In genomic region chr19:56403261-56403660, GRCh38 we compare ENCODE assay signal across 8 cellular contexts. TPM values are rescaled to one million over a fixed set of nuclear protein-coding genes. Genes with fewer than 3 reads are reported as not detected.
DNase-seq lines count a peak whose midpoint lies in the region; ATAC-seq and TF ChIP-seq lines count a peak whose summit lies in the region.

No MANE protein-coding gene starts in this region.

- no peaks in the 10 kb centered on the region for H3K27me3 Mint-ChIP-seq in Calu3 (ENCODE audit: unreplicated experiment)

- H3K36me3 Mint-ChIP-seq in Calu3 (ENCODE audit: insufficient read depth, unreplicated experiment): peaks cover 16% of the 10 kb centered on the region

- ATAC-seq in HG03469 (IDR thresholded peaks at IDR 0.05; ENCODE audit: unreplicated experiment): peak; percentile 4
- ATAC-seq in upper lobe of right lung: no peak
- no peak for ATAC-seq in HG02840 (IDR thresholded peaks at IDR 0.05; ENCODE audit: low FRiP score, unreplicated experiment)

- H3K4me3 ChIP-seq in astrocyte of the cerebellum (ENCODE audit: low read depth, low read length) (peak overlapping the region; percentile 84), upper lobe of right lung (peak overlapping the region; percentile 76)

- H3K4me1 ChIP-seq in upper lobe of right lung: peaks cover 7% of the 10 kb centered on the region

- no peak for TF ChIP-seq CTCF in Calu3 (IDR thresholded peaks at IDR 0.05; ENCODE audit: unreplicated experiment)
- TF ChIP-seq CTCF in astrocyte of the cerebellum (IDR thresholded peaks at IDR 0.05; ENCODE audit: low read depth, low read length, missing control alignments): no peak
- TF ChIP-seq CTCF in upper lobe of right lung (IDR thresholded peaks at IDR 0.05): no peak

- intact Hi-C loops in Calu3 (cut with micrococcal nuclease; ENCODE audit: unreplicated experiment): no loop called here
- intact Hi-C loops in upper lobe of right lung (cut with DNase I): no loop called here

- peak overlapping the region; percentile 78 for H3K4me3 Mint-ChIP-seq in Calu3 (ENCODE audit: low read depth, unreplicated experiment)

- peaks cover 15% of the 10 kb centered on the region for H3K4me1 Mint-ChIP-seq in Calu3 (ENCODE audit: low read depth, unreplicated experiment)

- CTCF ChIA-PET in Calu3 (lab: Charles Lee): interaction anchor here (0.6 kb wide), 1 partner anchor 89 kb away, joined by 5 read pairs; the partner anchor contains the start of gene ZSCAN5A

- H3K9me3 Mint-ChIP-seq in Calu3 (ENCODE audit: low read depth, unreplicated experiment): peaks cover 43% of the 10 kb centered on the region

- H3K36me3 ChIP-seq in upper lobe of right lung: peaks cover 10% of the 10 kb centered on the region

- H3K9me3 ChIP-seq in upper lobe of right lung: peaks cover 8% of the 10 kb centered on the region

- DNase-seq in Calu3 (no peak), astrocyte of the cerebellum (ENCODE audit: low read depth) (no peak), medulla oblongata (ENCODE audit: extremely low spot score) (peak; percentile 16), upper lobe of right lung (no peak), NCI-H1930 (lab: John Stamatoyannopoulos, UW) (no peak), NCI-H2107 (lab: John Stamatoyannopoulos, UW) (no peak)

- BruUV-seq in Calu3 (replicated peaks; lab: Mats Ljungman, UMichigan): TSS peak; percentile 32

- peak overlapping the region; percentile 42 for H3K27ac Mint-ChIP-seq in Calu3 (ENCODE audit: unreplicated experiment)

- H3K27ac ChIP-seq in upper lobe of right lung: peak overlapping the region; percentile 96

- H3K27me3 ChIP-seq in upper lobe of right lung: no peaks in the 10 kb centered on the region

- in situ Hi-C loops in astrocyte of the cerebellum (cut with HindIII; ENCODE audit: low sequenced_read_pairs): no loop called here

RNA-seq across cellular contexts. Expression of gene ZNF583, which starts 0.9 kb away (rescaled TPM):
- total RNA-seq in Calu3 (2022) (2.3 and 3.8 TPM in 2 replicates), upper lobe of right lung (9.3 TPM)

RNA-seq across cellular contexts. Expression of gene ZNF582, which starts 9.9 kb away (rescaled TPM):
- total RNA-seq in Calu3 (2022): 1.5 and 1.7 TPM in 2 replicates
- 4.2 TPM for total RNA-seq in upper lobe of right lung
